34 cellular contexts compared by ENCODE assay signal in genomic region chr14:44271006-44271405, GRCh38.
"Had no signal": no experiment of that assay in that cellular context is flagged by ENCODE, and none has a peak within 500 bp of the region (broad histone marks: within the 10 kb centered on the region; RNA-seq: fewer than 3 reads in every experiment).

No MANE protein-coding gene starts in this region.

- H3K27me3 ChIP-seq: MG63 had no signal

- H3K27ac ChIP-seq: KMS-11 had no signal

- H3K4me2 ChIP-seq: KMS-11 had no signal

- H3K9ac ChIP-seq: KMS-11 had no signal

- H3K36me3 ChIP-seq: MG63 had no signal

- H3K4me3 ChIP-seq: MG63 had no signal

- H3K9me3 ChIP-seq: MG63 had no signal

- DNase-seq: Karpas-422, Kasumi-1, MG63, MM.1S, MV-4-11, NCI-H1048, NCI-H1092, NCI-H1092 treated with DMSO at 0.1 percent for 48 hours, NCI-H1105, NCI-H1105 treated with DMSO at 0.1 percent for 48 hours, NCI-H1417, NCI-H1417 treated with DMSO at 0.1 percent for 48 hours, NCI-H1436, NCI-H1436 treated with DMSO at 0.1 percent for 48 hours, NCI-H146, NCI-H1694, NCI-H1694 treated with DMSO at 0.1 percent for 48 hours, NCI-H187, NCI-H1930, NCI-H2029, NCI-H2029 treated with DMSO at 0.1 percent for 48 hours, NCI-H2081, NCI-H2081 treated with DMSO at 0.1 percent for 48 hours, NCI-H2107, NCI-H2171, NCI-H2171 treated with DMSO at 0.1 percent for 48 hours, NCI-H2227 treated with DMSO at 0.1 percent for 48 hours, NCI-H226, NCI-H345, NCI-H446, NCI-H446 treated with DMSO at 0.1 percent for 48 hours, NCI-H510A, NCI-H510A treated with DMSO at 0.1 percent for 48 hours had no signal
